ENCODE assay signal across 8 cellular contexts in genomic region chr19:12736854-12737665, GRCh38. TPM values are rescaled to one million over a fixed set of nuclear protein-coding genes. Genes with fewer than 3 reads are reported as not detected.
DNase-seq lines count a peak whose midpoint lies in the region; ATAC-seq, FAIRE-seq and TF ChIP-seq lines count a peak whose summit lies in the region.

TSS of gene GET3 (plus strand) at chr19:12737497. CDS start at chr19:12737506, 9 bp downstream.

- DNase-seq in D721Med (ENCODE audit: insufficient read length, low spot score) (peak; percentile 95), HuH-7 (ENCODE audit: low spot score) (peak; percentile 96), OCI-M1 (lab: John Stamatoyannopoulos, UW) (peak; percentile 97), activated T-cell treated with anti-CD3 and anti-CD28 coated beads for 48 hours (ENCODE audit: low read depth) (peak; percentile 68), epithelial cell of prostate (ENCODE audit: low read depth, low spot score) (peak; percentile 100), mucosa of descending colon (peak; percentile 84 to 93 (median 87))
- peak; percentile 59 for DNase-seq in stimulated activated CD8-positive, alpha-beta memory T cell treated with anti-CD3 and anti-CD28 coated beads, Interleukin-4, amount 100 ng/mL, for 24 hours (ENCODE audit: low read depth)

- H3K9me3 ChIP-seq in mucosa of descending colon, result no peaks in the 10 kb centered on the region

- peak; percentile 62 for ATAC-seq in GM21515 (IDR thresholded peaks at IDR 0.05; ENCODE audit: unreplicated experiment)
- ATAC-seq in mucosa of descending colon, result peak; percentile 82

- TF ChIP-seq CTCF in D721Med (IDR thresholded peaks at IDR 0.05; ENCODE audit: insufficient read depth, missing control alignments), result no peak
- TF ChIP-seq CTCF in mucosa of descending colon (IDR thresholded peaks at IDR 0.05), result peak; percentile 9

- intact Hi-C loops in mucosa of descending colon (cut with DNase I, micrococcal nuclease), result no loop called here

- no peaks in the 10 kb centered on the region for H3K36me3 ChIP-seq in mucosa of descending colon (ENCODE audit: low read depth)

- peak within 1 kb of the TSS; percentile 68 for H3K27ac ChIP-seq in epithelial cell of prostate

- H3K4me1 ChIP-seq in mucosa of descending colon (ENCODE audit: low read depth), result peaks cover 30% of the 10 kb centered on the region

- peak within 1 kb of the TSS; percentile 43 for H3K4me3 ChIP-seq in mucosa of descending colon

- peak; percentile 89 for FAIRE-seq in D721Med (lab: Jason Lieb, UNC)

RNA-seq across cellular contexts. Expression of gene GET3, which starts in this region (rescaled TPM):
- total RNA-seq in mucosa of descending colon, result 10 to 100 TPM; 44.8 to 70.5 (median 50.0) TPM

Comparison
In these comparisons a context has a peak if more than half of its experiments do, and no peak if none do; other contexts are left out.
1. Peak in every context shown above with its lines: DNase-seq, ATAC-seq, H3K4me3 ChIP-seq and H3K27ac ChIP-seq.